Comparison of ENCODE assay signal across 18 cellular contexts in genomic region chr1:235100124-235100801, GRCh38. TPM values are rescaled to one million over a fixed set of nuclear protein-coding genes. Genes with fewer than 3 reads are reported as not detected.
A peak's percentile ranks its signal among the peaks of the same experiment; 100 is the strongest.
DNase-seq lines count a peak whose midpoint lies in the region; ATAC-seq and TF ChIP-seq lines count a peak whose summit lies in the region.
"Had no signal": no experiment of that assay in that cellular context is flagged by ENCODE, and none has a peak within 500 bp of the region (broad histone marks: within the 10 kb centered on the region; RNA-seq: fewer than 3 reads in every experiment).

No MANE protein-coding gene starts in this region.

- no peak overlapping the region for H3K23ac ChIP-seq in neuronal stem cell (ENCODE audit: low read depth, low read length, poor library complexity)

- H3K14ac ChIP-seq in neuronal stem cell (ENCODE audit: low read length) = no peak overlapping the region

- no peaks in the 10 kb centered on the region for H3K27me3 ChIP-seq in neuronal stem cell (ENCODE audit: control insufficient read depth in 3 of 3, insufficient read depth in 3 of 3, low read depth in 1 of 3, low read length in 3 of 3)
- no peaks in the 10 kb centered on the region for H3K27me3 ChIP-seq in upper lobe of right lung

- no peak overlapping the region for H2AK5ac ChIP-seq in neuronal stem cell (ENCODE audit: low read depth, low read length)

- H2BK120ac ChIP-seq in neuronal stem cell (ENCODE audit: low read depth, low read length) = no peak overlapping the region

- H4K8ac ChIP-seq in neuronal stem cell (ENCODE audit: low read depth, low read length) = no peak overlapping the region

- no peak overlapping the region for H3K18ac ChIP-seq in neuronal stem cell (ENCODE audit: low read length)

- H2BK15ac ChIP-seq in neuronal stem cell (ENCODE audit: low read length) = no peak overlapping the region

- no peak overlapping the region for H3K27ac ChIP-seq in neuronal stem cell (replicated peaks; ENCODE audit: low read length)
- no peak overlapping the region for H3K27ac ChIP-seq in upper lobe of right lung
- H3K27ac ChIP-seq: A549, SK-N-MC, thoracic aorta had no signal

- no peak overlapping the region for H2BK5ac ChIP-seq in neuronal stem cell (ENCODE audit: low read length)

- H2BK12ac ChIP-seq in neuronal stem cell (ENCODE audit: low read length) = no peak overlapping the region

- H3K4me1 ChIP-seq in neuronal stem cell (ENCODE audit: control insufficient read depth in 2 of 2, insufficient read depth in 1 of 2, low read depth in 1 of 2, low read length in 2 of 2) = peaks cover 6% of the 10 kb centered on the region in 2 donors
- peaks cover 4% of the 10 kb centered on the region for H3K4me1 ChIP-seq in upper lobe of right lung

- ATAC-seq in upper lobe of right lung = no peak
- ATAC-seq: A549 had no signal

- H3K9me3 ChIP-seq in neuronal stem cell (replicated peaks in 1 of 2; ENCODE audit: control insufficient read depth in 2 of 2, insufficient read depth in 1 of 2, low read depth in 1 of 2, low read length in 2 of 2) (no peaks in the 10 kb centered on the region), upper lobe of right lung (no peaks in the 10 kb centered on the region)
- H3K9me3 ChIP-seq: A549, thoracic aorta had no signal

- H4K91ac ChIP-seq in neuronal stem cell (ENCODE audit: low read depth, low read length, poor library complexity) = no peak overlapping the region

- H3K9ac ChIP-seq in neuronal stem cell (ENCODE audit: low read depth, low read length, poor library complexity) = peak overlapping the region; percentile 47

- no peak overlapping the region for H3K4me2 ChIP-seq in neuronal stem cell (ENCODE audit: insufficient read depth, low read length, poor library complexity, severe bottlenecking)
- H3K4me2 ChIP-seq: A549 had no signal

- H3K36me3 ChIP-seq in neuronal stem cell (replicated peaks in 1 of 2; ENCODE audit: control insufficient read depth in 2 of 2, insufficient read depth in 2 of 2, low read length in 2 of 2) (no peaks in the 10 kb centered on the region), upper lobe of right lung (no peaks in the 10 kb centered on the region)
- H3K36me3 ChIP-seq: thoracic aorta had no signal

- intact Hi-C loops in upper lobe of right lung (cut with DNase I) = no loop called here

- H3K79me1 ChIP-seq in neuronal stem cell (ENCODE audit: low read depth, low read length) = no peaks in the 10 kb centered on the region

- H3K4me3 ChIP-seq in fibroblast of villous mesenchyme (ENCODE audit: low read depth, low read length) (no peak overlapping the region), neuronal stem cell (ENCODE audit: low read length in 2 of 2) (no peak overlapping the region), upper lobe of right lung (no peak overlapping the region)
- H3K4me3 ChIP-seq: A549, SK-N-MC, thoracic aorta had no signal

- peak overlapping the region; percentile 5 for H2AFZ ChIP-seq in neuronal stem cell (ENCODE audit: low read length)

- no CpG with 5 or more reads among the region's 15 CpGs for WGBS in neuronal stem cell (ENCODE audit: extremely low coverage in 2 of 2, insufficient read length in 2 of 2, insufficient replicate concordance in 1 of 2), 2 donors

- no peak overlapping the region for H3K4ac ChIP-seq in neuronal stem cell (ENCODE audit: low read length)

- DNase-seq in NCI-H2227 (lab: John Stamatoyannopoulos, UW; ENCODE audit: unreplicated experiment) = peak; percentile 17
- DNase-seq in NCI-H2227 treated with DMSO at 0.1 percent for 48 hours (lab: John Stamatoyannopoulos, UW) = no peak
- DNase-seq in NCI-H82 (lab: John Stamatoyannopoulos, UW) = peak; percentile 66
- peak; percentile 65 for DNase-seq in fibroblast of villous mesenchyme (ENCODE audit: low read depth)
- no peak for DNase-seq in neuronal stem cell (ENCODE audit: low spot score)
- no peak for DNase-seq in upper lobe of right lung
- no peak for DNase-seq in activated T-cell treated with anti-CD3 and anti-CD28 coated beads for 4 hours
- no peak for DNase-seq in HCEC 1CT
- DNase-seq: activated naive CD8-positive, alpha-beta T cell treated with anti-CD3 and anti-CD28 coated beads, Interleukin-2, amount 10 ng/mL, durations not matched to agents 7 days and 5 days; COR-L47; hippocampal formation; NCI-H1436 treated with DMSO at 0.1 percent for 48 hours; NCI-H774; occipital lobe; stimulated activated CD4-positive, alpha-beta T cell treated with anti-CD3 and anti-CD28 coated beads, Interleukin-12 subunit alpha, Interleukin-12 subunit beta, amount 100 ng/mL, for 4 hours had no signal

- TF ChIP-seq CTCF in fibroblast of villous mesenchyme (IDR thresholded peaks at IDR 0.05; ENCODE audit: insufficient read depth, low read depth, low read length) (no peak), upper lobe of right lung (IDR thresholded peaks at IDR 0.05) (no peak)

RNA-seq across cellular contexts. Expression of gene TOMM20, which starts 28.4 kb away (rescaled TPM):
- 74.4 and 81.6 TPM in 2 replicates for total RNA-seq in fibroblast of villous mesenchyme
- polyA plus RNA-seq in neuronal stem cell (2013, experiment 1 of 2) = 152 TPM
- 156 TPM for polyA plus RNA-seq in neuronal stem cell (2013, experiment 2 of 2)
- 87.4 TPM for total RNA-seq in upper lobe of right lung

Comparison
In these comparisons a context has a peak if more than half of its experiments do, and no peak if none do; other contexts are left out.
1. DNase-seq: peak in NCI-H2227 (single experiment), NCI-H82 (single experiment) and fibroblast of villous mesenchyme (single experiment); none in NCI-H2227 treated with DMSO at 0.1 percent for 48 hours (single experiment), neuronal stem cell (single experiment), upper lobe of right lung (single experiment), activated T-cell treated with anti-CD3 and anti-CD28 coated beads for 4 hours (single experiment) and HCEC 1CT (single experiment).